ENCODE assay signal across 8 cellular contexts in genomic region chrX:48676893-48677270, GRCh38. TPM values are rescaled to one million over a fixed set of nuclear protein-coding genes. Genes with fewer than 3 reads are reported as not detected.
A peak's percentile ranks its signal among the peaks of the same experiment; 100 is the strongest.
DNase-seq lines count a peak whose midpoint lies in the region; ATAC-seq and TF ChIP-seq lines count a peak whose summit lies in the region.

No MANE protein-coding gene starts in this region.

- peaks cover 7 to 8% of the 10 kb centered on the region in 2 experiments for H3K4me1 Mint-ChIP-seq in H9
- peaks cover 6 to 26% (median 22%) of the 10 kb centered on the region in 7 donors for H3K4me1 Mint-ChIP-seq in naive thymus-derived CD4-positive, alpha-beta T cell

- DNase-seq in H9 (peak; percentile 30), RWPE1 (ENCODE audit: low spot score) (no peak), foreskin melanocyte (no peak), MV-4-11 (lab: John Stamatoyannopoulos, UW) (no peak)
- DNase-seq in effector memory CD4-positive, alpha-beta T cell: peak in 2 of 3 donors; percentile 4 to 6
- DNase-seq in naive thymus-derived CD4-positive, alpha-beta T cell: peak in 2 of 9 donors; percentile 16 to 17

- no peak for TF ChIP-seq CTCF in DOHH2 (IDR thresholded peaks at IDR 0.05; ENCODE audit: low read depth, low read length, poor library complexity, severe bottlenecking)
- TF ChIP-seq CTCF in H9 (conservative IDR thresholded peaks at IDR 0.05): no peak
- no peak for TF ChIP-seq CTCF in RWPE1 (conservative IDR thresholded peaks at IDR 0.05; ENCODE audit: low read depth)

- no peaks in the 10 kb centered on the region for H3K9me2 ChIP-seq in DOHH2 (replicated peaks; ENCODE audit: control insufficient read depth, low read length)

- H3T11ph ChIP-seq in H9 (ENCODE audit: low read length): no peak overlapping the region

- H2BK15ac ChIP-seq in H9 (ENCODE audit: low read depth, low read length): no peak overlapping the region

- intact Hi-C loops in naive thymus-derived CD4-positive, alpha-beta T cell (cut with micrococcal nuclease): loop anchor here (1.0 to 5.0 kb wide), 8 partner anchors 19 to 234 kb away; partner anchors contain the start of genes HDAC6 (in 2 of the 2), SUV39H1 (in 2 of the 2) and SLC35A2 (in 1 of the 2)

- no peak overlapping the region for H4K8ac ChIP-seq in H9 (replicated peaks; ENCODE audit: insufficient read length, low read depth, low read length)

- no peak overlapping the region for H2AK5ac ChIP-seq in H9 (ENCODE audit: insufficient read length, low read length)

- no peak overlapping the region for H3K23ac ChIP-seq in H9 (ENCODE audit: insufficient read length, low read depth, low read length)

- no peak overlapping the region for H3K18ac ChIP-seq in H9 (ENCODE audit: insufficient read length, low read depth, low read length)

- peaks cover 4% of the 10 kb centered on the region for H3K36me3 ChIP-seq in DOHH2 (ENCODE audit: control insufficient read depth, low read length)
- H3K36me3 ChIP-seq in effector memory CD4-positive, alpha-beta T cell (ENCODE audit: control insufficient read depth, insufficient read depth, low read length): no peaks in the 10 kb centered on the region
- H3K36me3 ChIP-seq in naive thymus-derived CD4-positive, alpha-beta T cell (ENCODE audit: control insufficient read depth in 2 of 3, insufficient read depth in 3 of 3, low read length in 3 of 3): peaks cover 0 to 3% (median 0%) of the 10 kb centered on the region in 3 experiments

- H3K9me3 ChIP-seq in DOHH2 (ENCODE audit: control insufficient read depth, insufficient read depth, low read length) (no peaks in the 10 kb centered on the region), H9 (ENCODE audit: control insufficient read depth, low read depth, low read length) (peaks cover 38% of the 10 kb centered on the region)
- no peaks in the 10 kb centered on the region for H3K9me3 ChIP-seq in effector memory CD4-positive, alpha-beta T cell (ENCODE audit: control insufficient read depth, low read length)
- H3K9me3 ChIP-seq in naive thymus-derived CD4-positive, alpha-beta T cell (ENCODE audit: control insufficient read depth in 2 of 3, low read length in 3 of 3): no peaks in the 10 kb centered on the region

- H3K27me3 ChIP-seq in DOHH2 (ENCODE audit: control insufficient read depth, low read length): no peaks in the 10 kb centered on the region
- H3K27me3 ChIP-seq in H9 (ENCODE audit: insufficient read depth, low read length): no peaks in the 10 kb centered on the region
- no peaks in the 10 kb centered on the region for H3K27me3 ChIP-seq in effector memory CD4-positive, alpha-beta T cell (replicated peaks; ENCODE audit: control insufficient read depth, insufficient read depth, low read length, poor library complexity, severe bottlenecking)
- H3K27me3 ChIP-seq in naive thymus-derived CD4-positive, alpha-beta T cell (ENCODE audit: control insufficient read depth in 2 of 2, insufficient read depth in 2 of 2, low read length in 2 of 2): no peaks in the 10 kb centered on the region

- H2AFZ ChIP-seq in H9 (ENCODE audit: low read length): no peak overlapping the region

- H3K4me1 ChIP-seq in DOHH2 (ENCODE audit: control insufficient read depth, low read length) (peaks cover 23% of the 10 kb centered on the region), H9 (ENCODE audit: insufficient read depth, low read length) (no peaks in the 10 kb centered on the region)
- peaks cover 3% of the 10 kb centered on the region for H3K4me1 ChIP-seq in effector memory CD4-positive, alpha-beta T cell (ENCODE audit: control insufficient read depth, insufficient read depth, low read length, poor library complexity, severe bottlenecking)
- no peaks in the 10 kb centered on the region for H3K4me1 ChIP-seq in naive thymus-derived CD4-positive, alpha-beta T cell (ENCODE audit: control insufficient read depth in 2 of 2, insufficient read depth in 2 of 2, low read length in 2 of 2)

- H3K4me2 ChIP-seq in DOHH2 (ENCODE audit: low read length) (peak overlapping the region; percentile 80), H9 (ENCODE audit: insufficient read depth, insufficient read length, low read length) (peak overlapping the region; percentile 52)

- no CpG with 5 or more reads among the region's 9 CpGs for WGBS in H9 (ENCODE audit: extremely low coverage, insufficient read length, low lambda C conversion rate)

- H3K27ac Mint-ChIP-seq in H9: peak overlapping the region in 2 of 3 experiments; percentile 52 to 68; a peak in 2 of 7 replicates
- peak overlapping the region in 8 of 9 donors; percentile 63 to 95 (median 88) for H3K27ac Mint-ChIP-seq in naive thymus-derived CD4-positive, alpha-beta T cell

- CTCF ChIA-PET in RWPE1 (lab: Yijun Ruan, JAX): no interaction called here
- CTCF ChIA-PET in naive thymus-derived CD4-positive, alpha-beta T cell (lab: Charles Lee): interaction anchor here (1.1 kb wide), 1 partner anchor 214 kb away, joined by 3 read pairs; no protein-coding TSS in a partner anchor

- H4K91ac ChIP-seq in H9 (ENCODE audit: insufficient read length, low read depth, low read length): no peak overlapping the region

- peaks cover 6% of the 10 kb centered on the region for H3K23me2 ChIP-seq in H9 (ENCODE audit: insufficient read length, low read depth, low read length, poor library complexity, severe bottlenecking)

- peaks cover 60 to 70% of the 10 kb centered on the region in 2 experiments for H3K9me3 Mint-ChIP-seq in H9
- no peaks in the 10 kb centered on the region for H3K9me3 Mint-ChIP-seq in naive thymus-derived CD4-positive, alpha-beta T cell

- H2BK12ac ChIP-seq in H9 (ENCODE audit: insufficient read length, low read depth, low read length): no peak overlapping the region

- peak overlapping the region; percentile 96 for H3K4me3 ChIP-seq in DOHH2 (ENCODE audit: low read length)
- H3K4me3 ChIP-seq in effector memory CD4-positive, alpha-beta T cell (ENCODE audit: insufficient read depth, low read depth, low read length, poor library complexity, severe bottlenecking): peak overlapping the region; percentile 67
- H3K4me3 ChIP-seq in naive thymus-derived CD4-positive, alpha-beta T cell (ENCODE audit: low read length): peak overlapping the region; percentile 77

- no peak overlapping the region for H2BK120ac ChIP-seq in H9 (ENCODE audit: low read depth, low read length, poor library complexity, severe bottlenecking)

- H3K14ac ChIP-seq in H9 (ENCODE audit: insufficient read depth, low read length): no peak overlapping the region

- H3K9ac ChIP-seq in H9 (ENCODE audit: extremely low read depth, insufficient read length, low read length): peak overlapping the region; percentile 55

- H3K27ac ChIP-seq in DOHH2 (ENCODE audit: low read depth, low read length) (peak overlapping the region; percentile 61), H9 (ENCODE audit: insufficient read length, low read depth, low read length) (no peak overlapping the region), RWPE1 (peak overlapping the region; percentile 80)
- peak overlapping the region; percentile 75 for H3K27ac ChIP-seq in effector memory CD4-positive, alpha-beta T cell (ENCODE audit: insufficient read depth, low read length, poor library complexity, severe bottlenecking)
- H3K27ac ChIP-seq in naive thymus-derived CD4-positive, alpha-beta T cell (ENCODE audit: low read depth, low read length): peak overlapping the region; percentile 90

- ATAC-seq in naive thymus-derived CD4-positive, alpha-beta T cell: peak; percentile 5
- ATAC-seq in GM21717 (IDR thresholded peaks at IDR 0.05; ENCODE audit: unreplicated experiment): no peak

- H3K56ac ChIP-seq in H9 (ENCODE audit: insufficient read length, low read depth, low read length): no peak overlapping the region

- H3K79me2 ChIP-seq in DOHH2 (ENCODE audit: control insufficient read depth, low read length) (peaks cover 24% of the 10 kb centered on the region), H9 (ENCODE audit: insufficient read depth, low read length) (no peaks in the 10 kb centered on the region)

- no peaks in the 10 kb centered on the region for H3F3A ChIP-seq in DOHH2 (ENCODE audit: control insufficient read depth, insufficient read depth)

- POLR2A ChIA-PET in RWPE1 (lab: Yijun Ruan, JAX; ENCODE audit: low non-redundant PET): no interaction called here
- POLR2A ChIA-PET in naive thymus-derived CD4-positive, alpha-beta T cell (lab: Charles Lee): interaction anchor here (1.0 to 2.1 kb wide), 7 partner anchors 8 to 281 kb away, joined by 3 to 12 read pairs (median 6); partner anchors contain the start of gene HDAC6

- H3K79me1 ChIP-seq in H9 (ENCODE audit: insufficient read depth, low read depth, low read length, poor library complexity, severe bottlenecking): no peaks in the 10 kb centered on the region

- no peak overlapping the region for H2BK5ac ChIP-seq in H9 (ENCODE audit: insufficient read length, low read length)

- H3K4ac ChIP-seq in H9 (ENCODE audit: low read depth, low read length): no peak overlapping the region

- peaks cover 2 to 6% (median 3%) of the 10 kb centered on the region in 3 experiments; a peak in 5 of 7 replicates for H3K36me3 Mint-ChIP-seq in H9 (ENCODE audit: insufficient read depth in 1 of 3, low read depth in 3 of 3)
- peaks cover 0 to 4% (median 0%) of the 10 kb centered on the region in 5 donors for H3K36me3 Mint-ChIP-seq in naive thymus-derived CD4-positive, alpha-beta T cell

- H3K4me3 Mint-ChIP-seq in H9: peak overlapping the region; percentile 86 to 93
- peak overlapping the region; percentile 86 to 94 (median 92) for H3K4me3 Mint-ChIP-seq in naive thymus-derived CD4-positive, alpha-beta T cell

- no peak overlapping the region for H4K5ac ChIP-seq in H9 (ENCODE audit: insufficient read length, low read depth, low read length)

- H4K20me1 ChIP-seq in DOHH2 (ENCODE audit: control insufficient read depth, insufficient read depth, low read depth, low read length) (no peaks in the 10 kb centered on the region), H9 (ENCODE audit: control insufficient read depth, insufficient read depth, insufficient read length) (no peaks in the 10 kb centered on the region)

- peaks cover 2% of the 10 kb centered on the region for H3K27me3 Mint-ChIP-seq in H9 (ENCODE audit: low read depth)
- H3K27me3 Mint-ChIP-seq in naive thymus-derived CD4-positive, alpha-beta T cell: no peaks in the 10 kb centered on the region

- no peak overlapping the region for H2BK20ac ChIP-seq in H9 (ENCODE audit: low read depth, low read length, poor library complexity, severe bottlenecking)

RNA-seq across cellular contexts. Expression of gene WAS, which starts 6.7 kb away (rescaled TPM):
- total RNA-seq in H9 (2021): 0.24 and 0.61 TPM in 2 replicates
- 100 to 1,000 TPM in 4 of 5 experiments, 10 to 100 TPM in 1; 92.2 to 164 (median 105) TPM for total RNA-seq in naive thymus-derived CD4-positive, alpha-beta T cell
- 10 to 100 TPM; 18.6 to 28.8 TPM for polyA plus RNA-seq in naive thymus-derived CD4-positive, alpha-beta T cell

RNA-seq across cellular contexts. Expression of gene SUV39H1, which starts 19.7 kb away (rescaled TPM):
- total RNA-seq in H9 (2021): 16.2 and 17.4 TPM in 2 replicates
- total RNA-seq in naive thymus-derived CD4-positive, alpha-beta T cell: 10 to 100 TPM in 1 of 5 experiments, 1 to 10 TPM in 4; 4.6 to 23.3 (median 8.6) TPM
- 10 to 100 TPM; 10.1 to 13.6 TPM for polyA plus RNA-seq in naive thymus-derived CD4-positive, alpha-beta T cell

Comparison
In these comparisons a context has a peak if more than half of its experiments do, and no peak if none do; other contexts are left out.
1. DNase-seq: peak in H9 (single experiment) and effector memory CD4-positive, alpha-beta T cell (2 of 3); none in RWPE1 (single experiment), foreskin melanocyte (single experiment) and MV-4-11 (single experiment).
2. RNA of gene WAS, which starts 6.7 kb away (total RNA-seq): 92.2 to 164 TPM in naive thymus-derived CD4-positive, alpha-beta T cell; 0.24 to 0.61 TPM in H9; every median in the first group is over 10 times any median in the second.
3. Peak in every context shown above with its lines, with median percentiles within 50 percentile points of each other: H3K4me3 ChIP-seq.